14 cellular contexts compared by ENCODE assay signal in the genomic region with DNA sequence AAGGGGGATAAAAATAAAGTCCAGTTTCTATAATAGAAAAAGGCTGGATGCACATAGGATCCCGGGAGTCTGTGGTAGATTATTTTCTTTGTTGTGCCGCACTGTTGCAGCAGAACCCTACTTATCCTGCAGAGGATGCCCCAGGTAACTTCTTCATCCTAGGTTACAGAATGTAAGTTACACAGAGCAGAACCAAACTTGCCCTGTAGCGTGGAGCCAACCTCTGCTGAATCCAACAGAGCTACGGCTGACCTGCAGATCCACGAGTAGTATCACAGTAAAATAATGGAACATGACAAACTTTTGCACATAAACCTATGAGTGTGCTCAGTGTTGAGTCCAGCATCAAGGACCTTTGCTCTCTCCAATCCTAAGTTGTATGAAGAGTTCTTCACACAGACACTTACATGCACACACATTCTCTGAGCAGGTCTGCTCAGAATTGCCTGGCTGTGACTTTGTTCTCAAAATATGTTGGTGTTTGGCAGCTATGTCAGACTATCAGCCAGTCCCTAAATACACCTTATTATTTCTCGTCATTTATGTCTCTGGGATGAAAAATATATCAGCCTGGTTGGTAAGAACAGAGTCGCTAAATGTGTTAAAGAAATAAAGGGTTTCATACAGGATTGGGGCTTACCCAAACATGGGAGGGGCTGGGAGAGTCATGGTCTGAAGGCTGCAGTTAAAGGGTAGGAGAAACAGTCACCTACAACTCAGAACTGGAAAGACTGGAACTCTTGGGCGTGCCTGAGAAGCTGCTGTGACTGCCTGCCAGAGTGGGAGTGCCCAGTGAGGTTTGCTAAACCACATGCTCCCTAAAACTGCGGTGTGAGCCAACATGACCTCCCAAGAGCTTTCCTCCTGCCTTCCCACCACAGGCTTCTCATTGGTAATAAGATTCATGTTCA.
A peak's percentile ranks its signal among the peaks of the same experiment; 100 is the strongest.
DNase-seq lines count a peak whose midpoint lies in the region; ATAC-seq and TF ChIP-seq lines count a peak whose summit lies in the region.
"Had no signal": no experiment of that assay in that cellular context is flagged by ENCODE, and none has a peak within 500 bp of the region (broad histone marks: within the 10 kb centered on the region; RNA-seq: fewer than 3 reads in every experiment).

No MANE protein-coding gene starts in this region.

- no peak overlapping the region for H4K91ac ChIP-seq in mesenchymal stem cell (ENCODE audit: low read length)

- H3K23ac ChIP-seq in mesenchymal stem cell (ENCODE audit: low read length in 2 of 2): no peak overlapping the region

- 65% methylated on average over 8 of the region's 9 CpGs for WGBS in mesenchymal stem cell

- no peaks in the 10 kb centered on the region for H3K9me3 Mint-ChIP-seq in Calu3 (ENCODE audit: low read depth, unreplicated experiment)
- H3K9me3 Mint-ChIP-seq: activated naive CD4-positive, alpha-beta T cell treated with anti-CD3 and anti-CD28 coated beads, Interleukin-2, amount 50 U/mL, for 24 hours; immature natural killer cell had no signal

- H3K79me1 ChIP-seq in mesenchymal stem cell (replicated peaks; ENCODE audit: low read length, poor library complexity, severe bottlenecking): no peaks in the 10 kb centered on the region

- no peak overlapping the region for H2BK120ac ChIP-seq in mesenchymal stem cell (ENCODE audit: low read depth, low read length)

- no peak overlapping the region for H3K9ac ChIP-seq in mesenchymal stem cell (ENCODE audit: low read length)

- H3K36me3 ChIP-seq in mesenchymal stem cell (ENCODE audit: control insufficient read depth in 1 of 2, insufficient read depth in 2 of 2, low read depth in 1 of 2, low read length in 2 of 2): no peaks in the 10 kb centered on the region

- peak overlapping the region; percentile 78 for H3K27ac ChIP-seq in foreskin keratinocyte
- H3K27ac ChIP-seq in mesenchymal stem cell (ENCODE audit: low read length, poor library complexity, severe bottlenecking): no peak overlapping the region

- no peaks in the 10 kb centered on the region for H3K27me3 Mint-ChIP-seq in Calu3 (ENCODE audit: unreplicated experiment)

- H3K4me1 ChIP-seq in foreskin keratinocyte (peaks cover 9% of the 10 kb centered on the region), mesenchymal stem cell (ENCODE audit: control insufficient read depth, insufficient read depth, low read depth, low read length) (no peaks in the 10 kb centered on the region)

- BruUV-seq in Calu3 (replicated peaks; lab: Mats Ljungman, UMichigan): no TSS peak

- CTCF ChIA-PET in Calu3 (lab: Charles Lee): no interaction called here

- peak overlapping the region; percentile 33 for H3K27ac Mint-ChIP-seq in Calu3 (ENCODE audit: unreplicated experiment)
- H3K27ac Mint-ChIP-seq: activated naive CD4-positive, alpha-beta T cell treated with anti-CD3 and anti-CD28 coated beads, Interleukin-2, amount 50 U/mL, for 24 hours had no signal

- no peak for TF ChIP-seq CTCF in Calu3 (IDR thresholded peaks at IDR 0.05; ENCODE audit: unreplicated experiment)
- peak; percentile 17 for TF ChIP-seq CTCF in foreskin keratinocyte (conservative IDR thresholded peaks at IDR 0.05)

- H3K4ac ChIP-seq in mesenchymal stem cell (ENCODE audit: low read depth in 1 of 2, low read length in 2 of 2): no peak overlapping the region

- H3K9me3 ChIP-seq in mesenchymal stem cell (ENCODE audit: control insufficient read depth, low read length): no peaks in the 10 kb centered on the region

- H2AFZ ChIP-seq in mesenchymal stem cell (ENCODE audit: low read depth, low read length): no peak overlapping the region

- no peaks in the 10 kb centered on the region for H3K36me3 Mint-ChIP-seq in Calu3 (ENCODE audit: insufficient read depth, unreplicated experiment)
- H3K36me3 Mint-ChIP-seq: activated naive CD4-positive, alpha-beta T cell treated with anti-CD3 and anti-CD28 coated beads, Interleukin-2, amount 50 U/mL, for 24 hours; immature natural killer cell had no signal

- no peak overlapping the region for H4K8ac ChIP-seq in mesenchymal stem cell (ENCODE audit: low read length)

- H3K4me3 ChIP-seq in mesenchymal stem cell (ENCODE audit: insufficient read depth in 1 of 2, low read depth in 1 of 2, low read length in 2 of 2): no peak overlapping the region

- no peak overlapping the region for H3K4me3 Mint-ChIP-seq in Calu3 (ENCODE audit: low read depth, unreplicated experiment)
- H3K4me3 Mint-ChIP-seq: activated naive CD4-positive, alpha-beta T cell treated with anti-CD3 and anti-CD28 coated beads, Interleukin-2, amount 50 U/mL, for 24 hours; immature natural killer cell had no signal

- intact Hi-C loops in Calu3 (cut with micrococcal nuclease; ENCODE audit: unreplicated experiment) (no loop called here), posterior vena cava (cut with DNase I) (no loop called here)

- H2BK15ac ChIP-seq in mesenchymal stem cell (ENCODE audit: low read depth, poor library complexity, severe bottlenecking): no peak overlapping the region

- H3K14ac ChIP-seq in mesenchymal stem cell (ENCODE audit: low read length in 2 of 2): no peak overlapping the region

- no peak overlapping the region for H2AK5ac ChIP-seq in mesenchymal stem cell (ENCODE audit: low read length, severe bottlenecking)

- H2BK12ac ChIP-seq in mesenchymal stem cell (ENCODE audit: low read length in 2 of 2): no peak overlapping the region

- H3K4me1 Mint-ChIP-seq in Calu3 (ENCODE audit: low read depth, unreplicated experiment): no peaks in the 10 kb centered on the region
- H3K4me1 Mint-ChIP-seq: activated naive CD4-positive, alpha-beta T cell treated with anti-CD3 and anti-CD28 coated beads, Interleukin-2, amount 50 U/mL, for 24 hours had no signal

- no peak overlapping the region for H2BK5ac ChIP-seq in mesenchymal stem cell (ENCODE audit: low read depth, low read length, poor library complexity, severe bottlenecking)

- no peak overlapping the region for H3K18ac ChIP-seq in mesenchymal stem cell (ENCODE audit: low read depth in 1 of 2, low read length in 2 of 2)

- DNase-seq in Calu3: peak; percentile 49
- peak; percentile 54 for DNase-seq in NCI-H510A (lab: John Stamatoyannopoulos, UW)
- DNase-seq in foreskin keratinocyte: peak; percentile 48 to 86
- peak; percentile 90 for DNase-seq in posterior vena cava (ENCODE audit: low spot score)
- DNase-seq in H4 (ENCODE audit: low spot score): no peak
- no peak for DNase-seq in mesenchymal stem cell
- DNase-seq: cerebellar nuclear complex, immature natural killer cell, KBM-7, NCI-H2081, T1000 had no signal

- no peak overlapping the region for H3K4me2 ChIP-seq in mesenchymal stem cell (ENCODE audit: low read length, poor library complexity, severe bottlenecking)

- ATAC-seq in foreskin keratinocyte (peak; percentile 98), HG02938 (IDR thresholded peaks at IDR 0.05; ENCODE audit: unreplicated experiment) (no peak), GM18520 (IDR thresholded peaks at IDR 0.05; ENCODE audit: unreplicated experiment) (no peak)

- H3K27me3 ChIP-seq in foreskin keratinocyte (no peaks in the 10 kb centered on the region), mesenchymal stem cell (ENCODE audit: control insufficient read depth in 1 of 2, insufficient read depth in 1 of 2, low read length in 2 of 2) (peaks cover 0 to 4% of the 10 kb centered on the region in 2 experiments)

Comparison
In these comparisons a context has a peak if more than half of its experiments do, and no peak if none do; other contexts are left out.
1. DNase-seq: peak in Calu3 (single experiment), NCI-H510A (single experiment), foreskin keratinocyte (2 of 2) and posterior vena cava (single experiment); none in H4 (single experiment) and mesenchymal stem cell (single experiment).